In genomic region chr11:1760351-1761109, GRCh38 we compare ENCODE assay signal across 1 cellular context.
TF ChIP-seq lines count a peak whose summit lies in the region.

No MANE protein-coding gene starts in this region.

TF ChIP-seq in K562, 482 proteins besides CTCF, POLR2A, EP300 and RAD21 (continued from another document):
- TF ChIP-seq GMEB1 (CRISPR knock-in tag; IDR thresholded peaks at IDR 0.05) (no peak), POU5F1 (IDR thresholded peaks at IDR 0.05; ENCODE audit: borderline replicate concordance, low read depth, low read length, partially characterized antibody) (no peak), ZNF655 (CRISPR knock-in tag; IDR thresholded peaks at IDR 0.05) (no peak), GATAD2A (IDR thresholded peaks at IDR 0.05) (no peak), GTF2B (IDR thresholded peaks at IDR 0.05; ENCODE audit: extremely low read depth, insufficient read length) (no peak), ZNF79 (CRISPR knock-in tag; IDR thresholded peaks at IDR 0.05; ENCODE audit: low read depth) (no peak), NFYB (IDR thresholded peaks at IDR 0.05; ENCODE audit: extremely low read depth, insufficient read length) (no peak), GABPB2 (CRISPR knock-in tag; conservative IDR thresholded peaks at IDR 0.05) (no peak), ZNF740 (CRISPR knock-in tag; IDR thresholded peaks at IDR 0.05) (no peak), ZNF740 (tag; IDR thresholded peaks at IDR 0.05) (no peak), HMGXB4 (CRISPR knock-in tag; IDR thresholded peaks at IDR 0.05) (no peak), KLF16 (IDR thresholded peaks at IDR 0.05) (no peak)
